In the genomic region with DNA sequence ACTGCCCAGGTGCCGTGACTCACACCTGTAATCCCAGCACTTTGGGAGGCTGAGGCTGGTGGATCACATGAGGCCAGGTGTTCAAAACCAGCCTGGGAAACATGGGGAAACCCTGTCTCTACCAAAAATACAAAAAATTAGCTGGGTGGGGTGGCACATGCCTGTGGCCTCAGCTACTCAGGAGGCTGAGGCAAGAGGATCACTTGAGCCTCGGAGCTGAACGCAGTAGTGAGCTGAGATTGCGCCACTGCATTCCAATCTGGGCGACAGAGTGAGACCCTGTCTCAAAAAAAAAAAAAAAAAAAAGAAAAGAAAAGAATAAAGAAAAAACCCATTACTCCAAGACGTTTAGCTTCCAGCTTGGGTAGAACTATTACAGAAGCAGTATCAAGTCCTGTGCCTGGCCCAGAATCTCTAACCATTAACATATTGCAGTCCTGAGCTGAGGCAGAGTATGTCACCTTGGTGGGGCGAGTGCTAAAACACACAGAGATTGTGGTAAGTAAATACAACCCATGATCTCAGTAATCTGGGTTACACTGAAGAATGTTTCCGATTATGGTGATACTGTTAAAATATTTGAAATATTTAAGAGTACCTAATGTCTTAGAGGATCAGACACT, we compare ENCODE assay signal across 23 cellular contexts. TPM values are rescaled to one million over a fixed set of nuclear protein-coding genes. Genes with fewer than 3 reads are reported as not detected.
DNase-seq lines count a peak whose midpoint lies in the region; ATAC-seq, FAIRE-seq and TF ChIP-seq lines count a peak whose summit lies in the region.
"Had no signal": no experiment of that assay in that cellular context is flagged by ENCODE, and none has a peak within 500 bp of the region (broad histone marks: within the 10 kb centered on the region; RNA-seq: fewer than 3 reads in every experiment).

No MANE protein-coding gene starts in this region.

- H3K27ac ChIP-seq in HepG2 (ENCODE audit: extremely low read length, insufficient read depth, low read length) (no peak overlapping the region), right lobe of liver (no peak overlapping the region), lower lobe of right lung (no peak overlapping the region)
- H3K27ac ChIP-seq: BLaER1, HL-60 had no signal

- H3K4me3 ChIP-seq in HepG2 (replicated peaks in 1 of 3; ENCODE audit: insufficient read depth in 1 of 3, low read depth in 2 of 3, low read length in 3 of 3) = no peak overlapping the region
- H3K4me3 ChIP-seq in right lobe of liver = no peak overlapping the region
- no peak overlapping the region for H3K4me3 ChIP-seq in lower lobe of right lung
- H3K4me3 ChIP-seq: BLaER1 had no signal

- intact Hi-C loops in HepG2 (cut with micrococcal nuclease; ENCODE audit: unreplicated experiment) = no loop called here
- intact Hi-C loops in right lobe of liver (cut with DNase I) = no loop called here
- intact Hi-C loops in lower lobe of right lung (cut with DNase I) = no loop called here

- no peak overlapping the region for H3K9ac ChIP-seq in HepG2 (ENCODE audit: insufficient read depth, low read depth, low read length)
- H3K9ac ChIP-seq: BLaER1 had no signal

- in situ Hi-C loops in HepG2 (cut with HindIII; ENCODE audit: extremely low pct_ligation_motif_present, low pct_unique_long_range_greater_than_20kb) = no loop called here

- BruUV-seq in HepG2 (replicated peaks; lab: Mats Ljungman, UMichigan) = no TSS peak

- H3K36me3 ChIP-seq in HepG2 (replicated peaks in 1 of 2; ENCODE audit: control insufficient read depth in 1 of 2, insufficient read depth in 2 of 2, low read length in 2 of 2) (peaks cover 0 to 2% of the 10 kb centered on the region in 2 experiments; a peak in 1 of 5 replicates), right lobe of liver (no peaks in the 10 kb centered on the region), lower lobe of right lung (no peaks in the 10 kb centered on the region)

- WGBS in HepG2 (ENCODE audit: low lambda C conversion rate) = 20% methylated on average over 8 of the region's 8 CpGs
- 61% methylated on average over 7 of the region's 8 CpGs for WGBS in right lobe of liver (ENCODE audit: insufficient coverage, low coverage, low lambda C conversion rate, missing lambda C conversion rate)

- TF ChIP-seq EP300 in HepG2 (IDR thresholded peaks at IDR 0.05; ENCODE audit: low read depth in 2 of 2, low read length in 2 of 2) (no peak), HepG2 (CRISPR knock-in tag; IDR thresholded peaks at IDR 0.05; ENCODE audit: borderline replicate concordance) (no peak)

- H4K20me1 ChIP-seq in HepG2 (ENCODE audit: insufficient read depth, low read length) = no peaks in the 10 kb centered on the region
- H4K20me1 ChIP-seq: BLaER1 had no signal

- TF ChIP-seq RAD21 in HepG2 (CRISPR knock-in tag; IDR thresholded peaks at IDR 0.05) = no peak

- H3K36me3 Mint-ChIP-seq in type B pancreatic cell = no peaks in the 10 kb centered on the region
- H3K36me3 Mint-ChIP-seq: CD14-positive monocyte; CD4-positive, alpha-beta memory T cell had no signal

- no peaks in the 10 kb centered on the region for H3K27me3 ChIP-seq in HepG2 (ENCODE audit: control insufficient read depth in 1 of 2, insufficient read depth in 2 of 2, low read length in 2 of 2)
- H3K27me3 ChIP-seq in right lobe of liver = no peaks in the 10 kb centered on the region
- H3K27me3 ChIP-seq in lower lobe of right lung (ENCODE audit: low read depth) = no peaks in the 10 kb centered on the region
- H3K27me3 ChIP-seq: BLaER1 had no signal

- H3K4me1 ChIP-seq in HepG2 (ENCODE audit: insufficient read depth, low read length) = peaks cover 9% of the 10 kb centered on the region
- no peaks in the 10 kb centered on the region for H3K4me1 ChIP-seq in right lobe of liver
- H3K4me1 ChIP-seq in lower lobe of right lung = no peaks in the 10 kb centered on the region
- H3K4me1 ChIP-seq: BLaER1 had no signal

- no peaks in the 10 kb centered on the region for H3K4me1 Mint-ChIP-seq in type B pancreatic cell (ENCODE audit: unreplicated experiment)
- H3K4me1 Mint-ChIP-seq: CD14-positive monocyte; CD4-positive, alpha-beta memory T cell had no signal

- no peak overlapping the region for H3K4me2 ChIP-seq in HepG2 (ENCODE audit: low read depth, low read length)
- H3K4me2 ChIP-seq: BLaER1 had no signal

- POLR2A ChIA-PET in HepG2 (lab: Yijun Ruan, JAX) = interaction anchor here (0.6 to 1.2 kb wide), 2 partner anchors 24 to 254 kb away, joined by 3 to 8 read pairs; a partner anchor contains a TSS

- H2AFZ ChIP-seq in HepG2 (ENCODE audit: low read length) = no peak overlapping the region

- peak; percentile 37 for DNase-seq in HepG2 (ENCODE audit: low spot score)
- no peak for DNase-seq in right lobe of liver
- DNase-seq in EH (ENCODE audit: low read depth) = peak; percentile 9
- peak; percentile 44 for DNase-seq in islet precursor cell
- peak; percentile 8 for DNase-seq in type B pancreatic cell (ENCODE audit: extremely low spot score, unreplicated experiment)
- no peak for DNase-seq in lower lobe of right lung
- DNase-seq in activated T-cell treated with anti-CD3 and anti-CD28 coated beads for 4 hours = no peak
- DNase-seq: ACHN; Calu3; CD4-positive, alpha-beta memory T cell; DMS79 treated with DMSO at 0.1 percent for 48 hours; EL; GOT3; H7; HFFc6; KG1 had no signal

- FAIRE-seq in HepG2 (lab: Jason Lieb, UNC) = peak; percentile 56
- FAIRE-seq: A204.1, GM12891 had no signal

- H3K9me3 ChIP-seq in HepG2 (ENCODE audit: low read length) (no peaks in the 10 kb centered on the region), right lobe of liver (no peaks in the 10 kb centered on the region), lower lobe of right lung (no peaks in the 10 kb centered on the region)
- H3K9me3 ChIP-seq: BLaER1 had no signal

- CTCF ChIA-PET in HepG2 (lab: Yijun Ruan, JAX; ENCODE audit: low intra/inter-chr PET ratio, low total read pairs) = no interaction called here

- TF ChIP-seq POLR2A in HepG2 (IDR thresholded peaks at IDR 0.05; ENCODE audit: insufficient read depth in 1 of 2, low read depth in 2 of 2, low read length in 2 of 2) = no peak
- no peak for TF ChIP-seq POLR2A in right lobe of liver (IDR thresholded peaks at IDR 0.05)

- no peaks in the 10 kb centered on the region for H3K79me2 ChIP-seq in HepG2 (ENCODE audit: insufficient read depth, low read length)

- TF ChIP-seq CTCF in HepG2 (CRISPR knock-in tag; IDR thresholded peaks at IDR 0.05) = no peak
- no peak for TF ChIP-seq CTCF in right lobe of liver (IDR thresholded peaks at IDR 0.05)
- no peak for TF ChIP-seq CTCF in type B pancreatic cell (conservative IDR thresholded peaks at IDR 0.05)
- no peak for TF ChIP-seq CTCF in lower lobe of right lung (IDR thresholded peaks at IDR 0.05)

- H3K4me3 Mint-ChIP-seq in type B pancreatic cell = no peak overlapping the region
- H3K4me3 Mint-ChIP-seq: CD14-positive monocyte; CD4-positive, alpha-beta memory T cell; HFFc6 had no signal

- no peaks in the 10 kb centered on the region for H3K27me3 Mint-ChIP-seq in type B pancreatic cell
- H3K27me3 Mint-ChIP-seq: CD4-positive, alpha-beta memory T cell had no signal

- no peak overlapping the region for H3K27ac Mint-ChIP-seq in type B pancreatic cell
- H3K27ac Mint-ChIP-seq: CD14-positive monocyte; CD4-positive, alpha-beta memory T cell; HFFc6 had no signal

- ATAC-seq in HepG2 = peak; percentile 80
- ATAC-seq in right lobe of liver = no peak
- ATAC-seq in lower lobe of right lung = no peak
- no peak for ATAC-seq in GM21367 (IDR thresholded peaks at IDR 0.05; ENCODE audit: unreplicated experiment)
- ATAC-seq: HCT116 had no signal

- no peaks in the 10 kb centered on the region for H3K9me3 Mint-ChIP-seq in type B pancreatic cell
- H3K9me3 Mint-ChIP-seq: CD14-positive monocyte; CD4-positive, alpha-beta memory T cell; HFFc6 had no signal

RNA-seq across cellular contexts. Expression of a gene that starts 23.2 kb away (rescaled TPM):
- total RNA-seq in HepG2 (2016; rRNA removed; fragmentation: Illumina TruSeq; extraction: Trizol) = 87.4 and 103 TPM in 2 replicates
- 20.4 and 23.7 TPM in 2 replicates for total RNA-seq in HepG2 (2016; cell fraction: cytosol; rRNA removed; fragmentation: Illumina TruSeq; extraction: Trizol; ENCODE audit: low read depth)
- total RNA-seq in HepG2 (2016; cell fraction: insoluble cytoplasmic fraction; rRNA removed; fragmentation: Illumina TruSeq; extraction: Trizol) = 90.5 and 106 TPM in 2 replicates
- 20.9 and 22.6 TPM in 2 replicates for total RNA-seq in HepG2 (2016; cell fraction: membrane; rRNA removed; fragmentation: Illumina TruSeq; extraction: Trizol)
- total RNA-seq in HepG2 (2016; cell fraction: nucleus; rRNA removed; fragmentation: Illumina TruSeq; extraction: Trizol) = 54.6 and 63.8 TPM in 2 replicates
- polyA plus RNA-seq in HepG2 (2011; rRNA removed) = 62.3 and 73.1 TPM in 2 replicates
- polyA plus RNA-seq in HepG2 (2011; cell fraction: cytosol; rRNA removed) = 55.6 and 61.8 TPM in 2 replicates
- polyA plus RNA-seq in HepG2 (2011; cell fraction: nucleus; rRNA removed) = 43.8 and 64.6 TPM in 2 replicates
- 38.8 and 48.5 TPM in 2 replicates for polyA plus RNA-seq in HepG2 (2012)
- polyA plus RNA-seq in HepG2 (2016; cell fraction: cytosol; fragmentation: Illumina TruSeq; extraction: Trizol; ENCODE audit: low read depth) = 8.6 and 8.9 TPM in 2 replicates
- polyA plus RNA-seq in HepG2 (2016; cell fraction: insoluble cytoplasmic fraction; fragmentation: Illumina TruSeq; extraction: Trizol; ENCODE audit: low read depth) = 99.6 and 104 TPM in 2 replicates
- polyA plus RNA-seq in HepG2 (2016; cell fraction: membrane; fragmentation: Illumina TruSeq; extraction: Trizol; ENCODE audit: low read depth) = 10.4 and 12.5 TPM in 2 replicates
- polyA plus RNA-seq in HepG2 (2016; cell fraction: nucleus; fragmentation: Illumina TruSeq; extraction: Trizol; ENCODE audit: insufficient read depth, low read depth) = 91.7 and 107 TPM in 2 replicates
- 62.6 and 62.7 TPM in 2 replicates for polyA minus RNA-seq in HepG2 (2011; rRNA and poly(A)+ RNA removed; ENCODE audit: low replicate concordance)
- polyA minus RNA-seq in HepG2 (2011; cell fraction: cytosol; rRNA and poly(A)+ RNA removed) = 32.8 and 51.6 TPM in 2 replicates
- polyA minus RNA-seq in HepG2 (2011; cell fraction: nucleus; rRNA and poly(A)+ RNA removed) = 30.4 and 37.3 TPM in 2 replicates
- total RNA-seq in right lobe of liver = 10 to 100 TPM in 5 of 6 experiments, 1 to 10 TPM in 1; 7.8 to 38.7 (median 18.1) TPM
- 37.2 and 41.7 TPM in 2 replicates for total RNA-seq in type B pancreatic cell (ENCODE audit: low replicate concordance)
- 21.7 TPM for total RNA-seq in lower lobe of right lung

RNA-seq across cellular contexts. Expression of a gene that starts 45.5 kb away (rescaled TPM):
- 46.4 and 75.8 TPM in 2 replicates for total RNA-seq in HepG2 (2016; rRNA removed; fragmentation: Illumina TruSeq; extraction: Trizol)
- 7.9 and 10.0 TPM in 2 replicates for total RNA-seq in HepG2 (2016; cell fraction: cytosol; rRNA removed; fragmentation: Illumina TruSeq; extraction: Trizol; ENCODE audit: low read depth)
- 45.9 and 69.7 TPM in 2 replicates for total RNA-seq in HepG2 (2016; cell fraction: insoluble cytoplasmic fraction; rRNA removed; fragmentation: Illumina TruSeq; extraction: Trizol)
- total RNA-seq in HepG2 (2016; cell fraction: membrane; rRNA removed; fragmentation: Illumina TruSeq; extraction: Trizol) = 48.2 and 51.0 TPM in 2 replicates
- total RNA-seq in HepG2 (2016; cell fraction: nucleus; rRNA removed; fragmentation: Illumina TruSeq; extraction: Trizol) = 55.1 and 62.2 TPM in 2 replicates
- 48.0 and 56.9 TPM in 2 replicates for polyA plus RNA-seq in HepG2 (2011; rRNA removed)
- polyA plus RNA-seq in HepG2 (2011; cell fraction: cytosol; rRNA removed) = 41.5 and 54.0 TPM in 2 replicates
- polyA plus RNA-seq in HepG2 (2011; cell fraction: nucleus; rRNA removed) = 27.7 and 32.7 TPM in 2 replicates
- 83.1 and 84.5 TPM in 2 replicates for polyA plus RNA-seq in HepG2 (2012)
- polyA plus RNA-seq in HepG2 (2016; cell fraction: cytosol; fragmentation: Illumina TruSeq; extraction: Trizol; ENCODE audit: low read depth) = 16.6 and 17.4 TPM in 2 replicates
- 76.7 and 84.0 TPM in 2 replicates for polyA plus RNA-seq in HepG2 (2016; cell fraction: insoluble cytoplasmic fraction; fragmentation: Illumina TruSeq; extraction: Trizol; ENCODE audit: low read depth)
- polyA plus RNA-seq in HepG2 (2016; cell fraction: membrane; fragmentation: Illumina TruSeq; extraction: Trizol; ENCODE audit: low read depth) = 43.1 and 47.3 TPM in 2 replicates
- 77.0 and 77.7 TPM in 2 replicates for polyA plus RNA-seq in HepG2 (2016; cell fraction: nucleus; fragmentation: Illumina TruSeq; extraction: Trizol; ENCODE audit: insufficient read depth, low read depth)
- 80.3 and 103 TPM in 2 replicates for polyA minus RNA-seq in HepG2 (2011; rRNA and poly(A)+ RNA removed; ENCODE audit: low replicate concordance)
- 85.8 and 89.6 TPM in 2 replicates for polyA minus RNA-seq in HepG2 (2011; cell fraction: cytosol; rRNA and poly(A)+ RNA removed)
- polyA minus RNA-seq in HepG2 (2011; cell fraction: nucleus; rRNA and poly(A)+ RNA removed) = 57.7 and 65.4 TPM in 2 replicates
- 10 to 100 TPM; 24.4 to 29.5 (median 26.8) TPM for total RNA-seq in right lobe of liver
- 67.1 and 79.4 TPM in 2 replicates for total RNA-seq in type B pancreatic cell (ENCODE audit: low replicate concordance)
- 72.1 TPM for total RNA-seq in lower lobe of right lung

Comparison
In these comparisons a context has a peak if more than half of its experiments do, and no peak if none do; other contexts are left out.
1. DNase-seq: peak in HepG2 (single experiment), EH (single experiment), islet precursor cell (single experiment) and type B pancreatic cell (single experiment); none in right lobe of liver (0 of 3), lower lobe of right lung (single experiment) and activated T-cell treated with anti-CD3 and anti-CD28 coated beads for 4 hours (single experiment).